Comparison of ENCODE assay signal across 3 cellular contexts in the genomic region with DNA sequence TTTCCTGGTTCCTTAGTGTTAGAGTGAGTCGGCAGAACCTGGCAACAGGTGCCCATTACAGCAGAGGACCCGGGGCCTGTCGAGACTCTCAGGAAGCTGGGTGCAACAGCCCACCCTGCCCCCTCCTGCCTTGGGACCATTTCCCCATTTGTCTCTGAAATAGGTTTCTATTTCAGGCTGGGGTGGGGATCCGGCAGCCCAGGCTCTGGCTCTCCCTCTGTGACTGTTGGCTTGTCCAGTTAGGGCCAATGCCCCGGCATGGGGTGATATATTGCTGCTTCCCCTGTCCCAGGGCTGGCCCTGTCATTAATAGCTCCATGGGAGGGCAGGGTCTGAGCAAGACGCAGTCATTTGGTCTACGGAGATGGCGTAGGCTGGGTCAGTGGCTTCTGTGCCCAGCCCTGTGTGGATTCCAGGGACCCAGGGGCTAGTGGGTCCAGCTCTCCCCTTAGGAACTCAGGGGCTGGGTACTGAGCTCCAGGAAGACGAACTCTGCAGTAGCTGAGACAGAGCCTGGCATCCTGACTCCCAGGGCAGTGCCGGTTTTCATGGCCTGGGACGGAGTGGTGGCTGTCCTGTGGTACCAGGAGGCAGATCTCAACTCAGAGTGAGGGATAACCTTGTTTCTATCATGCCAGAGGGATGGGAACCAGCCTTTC.
TF ChIP-seq lines count a peak whose summit lies in the region.

No MANE protein-coding gene starts in this region.

TF ChIP-seq in HEK293, 187 proteins besides CTCF, POLR2A, EP300 and RAD21:
- TF ChIP-seq SETDB1 (IDR thresholded peaks at IDR 0.05; ENCODE audit: insufficient read length, low read length): no peak
- TF ChIP-seq SCRT2 (tag by site-specific recombination; IDR thresholded peaks at IDR 0.05): peak; percentile 43; the same call in 1 of the 2 replicates
- TF ChIP-seq ZNF140 (tag by site-specific recombination; IDR thresholded peaks at IDR 0.05): no peak
- no peak for TF ChIP-seq ZNF670 (tag by site-specific recombination; IDR thresholded peaks at IDR 0.05; ENCODE audit: low read depth)
- TF ChIP-seq, protein P1, sequence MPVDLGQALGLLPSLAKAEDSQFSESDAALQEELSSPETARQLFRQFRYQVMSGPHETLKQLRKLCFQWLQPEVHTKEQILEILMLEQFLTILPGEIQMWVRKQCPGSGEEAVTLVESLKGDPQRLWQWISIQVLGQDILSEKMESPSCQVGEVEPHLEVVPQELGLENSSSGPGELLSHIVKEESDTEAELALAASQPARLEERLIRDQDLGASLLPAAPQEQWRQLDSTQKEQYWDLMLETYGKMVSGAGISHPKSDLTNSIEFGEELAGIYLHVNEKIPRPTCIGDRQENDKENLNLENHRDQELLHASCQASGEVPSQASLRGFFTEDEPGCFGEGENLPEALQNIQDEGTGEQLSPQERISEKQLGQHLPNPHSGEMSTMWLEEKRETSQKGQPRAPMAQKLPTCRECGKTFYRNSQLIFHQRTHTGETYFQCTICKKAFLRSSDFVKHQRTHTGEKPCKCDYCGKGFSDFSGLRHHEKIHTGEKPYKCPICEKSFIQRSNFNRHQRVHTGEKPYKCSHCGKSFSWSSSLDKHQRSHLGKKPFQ (tag by site-specific recombination; IDR thresholded peaks at IDR 0.05): no peak

TF ChIP-seq in WTC11, 78 proteins besides CTCF, POLR2A, EP300 and RAD21:
- TF ChIP-seq ZNF232 (CRISPR knock-in tag; IDR thresholded peaks at IDR 0.05) (no peak), E2F1 (CRISPR knock-in tag; IDR thresholded peaks at IDR 0.05) (no peak), NR1H2 (CRISPR knock-in tag; IDR thresholded peaks at IDR 0.05) (no peak), TEAD1 (CRISPR knock-in tag; IDR thresholded peaks at IDR 0.05) (no peak), MYBL2 (CRISPR knock-in tag; IDR thresholded peaks at IDR 0.05) (no peak), NFATC4 (CRISPR knock-in tag; IDR thresholded peaks at IDR 0.05) (no peak), ZNF263 (CRISPR knock-in tag; IDR thresholded peaks at IDR 0.05; ENCODE audit: low read depth) (no peak), PRRX2 (CRISPR knock-in tag; IDR thresholded peaks at IDR 0.05) (no peak), ZNF317 (CRISPR knock-in tag; IDR thresholded peaks at IDR 0.05; ENCODE audit: borderline replicate concordance, low read depth) (no peak), NFE2L1 (CRISPR knock-in tag; IDR thresholded peaks at IDR 0.05) (no peak), SMAD3 (CRISPR knock-in tag; IDR thresholded peaks at IDR 0.05; ENCODE audit: borderline replicate concordance) (no peak), NR3C1 (CRISPR knock-in tag; conservative IDR thresholded peaks at IDR 0.05; ENCODE audit: low read depth) (no peak), OVOL2 (CRISPR knock-in tag; IDR thresholded peaks at IDR 0.05; ENCODE audit: borderline replicate concordance) (no peak), CBFB (CRISPR knock-in tag; IDR thresholded peaks at IDR 0.05; ENCODE audit: low read depth) (no peak)
- TF ChIP-seq, protein P2, sequence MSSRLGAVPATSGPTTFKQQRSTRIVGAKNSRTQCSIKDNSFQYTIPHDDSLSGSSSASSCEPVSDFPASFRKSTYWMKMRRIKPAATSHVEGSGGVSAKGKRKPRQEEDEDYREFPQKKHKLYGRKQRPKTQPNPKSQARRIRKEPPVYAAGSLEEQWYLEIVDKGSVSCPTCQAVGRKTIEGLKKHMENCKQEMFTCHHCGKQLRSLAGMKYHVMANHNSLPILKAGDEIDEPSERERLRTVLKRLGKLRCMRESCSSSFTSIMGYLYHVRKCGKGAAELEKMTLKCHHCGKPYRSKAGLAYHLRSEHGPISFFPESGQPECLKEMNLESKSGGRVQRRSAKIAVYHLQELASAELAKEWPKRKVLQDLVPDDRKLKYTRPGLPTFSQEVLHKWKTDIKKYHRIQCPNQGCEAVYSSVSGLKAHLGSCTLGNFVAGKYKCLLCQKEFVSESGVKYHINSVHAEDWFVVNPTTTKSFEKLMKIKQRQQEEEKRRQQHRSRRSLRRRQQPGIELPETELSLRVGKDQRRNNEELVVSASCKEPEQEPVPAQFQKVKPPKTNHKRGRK (CRISPR knock-in tag; IDR thresholded peaks at IDR 0.05; ENCODE audit: borderline replicate concordance): no peak
- TF ChIP-seq, protein P3, sequence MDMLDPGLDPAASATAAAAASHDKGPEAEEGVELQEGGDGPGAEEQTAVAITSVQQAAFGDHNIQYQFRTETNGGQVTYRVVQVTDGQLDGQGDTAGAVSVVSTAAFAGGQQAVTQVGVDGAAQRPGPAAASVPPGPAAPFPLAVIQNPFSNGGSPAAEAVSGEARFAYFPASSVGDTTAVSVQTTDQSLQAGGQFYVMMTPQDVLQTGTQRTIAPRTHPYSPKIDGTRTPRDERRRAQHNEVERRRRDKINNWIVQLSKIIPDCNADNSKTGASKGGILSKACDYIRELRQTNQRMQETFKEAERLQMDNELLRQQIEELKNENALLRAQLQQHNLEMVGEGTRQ (CRISPR knock-in tag; IDR thresholded peaks at IDR 0.05): no peak
- TF ChIP-seq, protein P4, sequence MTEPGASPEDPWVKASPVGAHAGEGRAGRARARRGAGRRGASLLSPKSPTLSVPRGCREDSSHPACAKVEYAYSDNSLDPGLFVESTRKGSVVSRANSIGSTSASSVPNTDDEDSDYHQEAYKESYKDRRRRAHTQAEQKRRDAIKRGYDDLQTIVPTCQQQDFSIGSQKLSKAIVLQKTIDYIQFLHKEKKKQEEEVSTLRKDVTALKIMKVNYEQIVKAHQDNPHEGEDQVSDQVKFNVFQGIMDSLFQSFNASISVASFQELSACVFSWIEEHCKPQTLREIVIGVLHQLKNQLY (CRISPR knock-in tag; IDR thresholded peaks at IDR 0.05): no peak
- TF ChIP-seq, protein P5, sequence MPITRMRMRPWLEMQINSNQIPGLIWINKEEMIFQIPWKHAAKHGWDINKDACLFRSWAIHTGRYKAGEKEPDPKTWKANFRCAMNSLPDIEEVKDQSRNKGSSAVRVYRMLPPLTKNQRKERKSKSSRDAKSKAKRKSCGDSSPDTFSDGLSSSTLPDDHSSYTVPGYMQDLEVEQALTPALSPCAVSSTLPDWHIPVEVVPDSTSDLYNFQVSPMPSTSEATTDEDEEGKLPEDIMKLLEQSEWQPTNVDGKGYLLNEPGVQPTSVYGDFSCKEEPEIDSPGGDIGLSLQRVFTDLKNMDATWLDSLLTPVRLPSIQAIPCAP (CRISPR knock-in tag; IDR thresholded peaks at IDR 0.05): no peak
- TF ChIP-seq, protein P6, sequence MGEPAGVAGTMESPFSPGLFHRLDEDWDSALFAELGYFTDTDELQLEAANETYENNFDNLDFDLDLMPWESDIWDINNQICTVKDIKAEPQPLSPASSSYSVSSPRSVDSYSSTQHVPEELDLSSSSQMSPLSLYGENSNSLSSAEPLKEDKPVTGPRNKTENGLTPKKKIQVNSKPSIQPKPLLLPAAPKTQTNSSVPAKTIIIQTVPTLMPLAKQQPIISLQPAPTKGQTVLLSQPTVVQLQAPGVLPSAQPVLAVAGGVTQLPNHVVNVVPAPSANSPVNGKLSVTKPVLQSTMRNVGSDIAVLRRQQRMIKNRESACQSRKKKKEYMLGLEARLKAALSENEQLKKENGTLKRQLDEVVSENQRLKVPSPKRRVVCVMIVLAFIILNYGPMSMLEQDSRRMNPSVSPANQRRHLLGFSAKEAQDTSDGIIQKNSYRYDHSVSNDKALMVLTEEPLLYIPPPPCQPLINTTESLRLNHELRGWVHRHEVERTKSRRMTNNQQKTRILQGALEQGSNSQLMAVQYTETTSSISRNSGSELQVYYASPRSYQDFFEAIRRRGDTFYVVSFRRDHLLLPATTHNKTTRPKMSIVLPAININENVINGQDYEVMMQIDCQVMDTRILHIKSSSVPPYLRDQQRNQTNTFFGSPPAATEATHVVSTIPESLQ (CRISPR knock-in tag; IDR thresholded peaks at IDR 0.05): no peak

TF ChIP-seq in SK-N-SH, 30 proteins besides CTCF, POLR2A, EP300 and RAD21:
- TF ChIP-seq NRF1 (IDR thresholded peaks at IDR 0.05; ENCODE audit: low read depth, low read length) (no peak), MXI1 (IDR thresholded peaks at IDR 0.05; ENCODE audit: low read depth, low read length) (no peak), NFIC (IDR thresholded peaks at IDR 0.05; ENCODE audit: borderline replicate concordance) (no peak), SIN3A (IDR thresholded peaks at IDR 0.05; ENCODE audit: borderline replicate concordance, low read depth, low read length) (no peak), PBX3 (IDR thresholded peaks at IDR 0.05) (no peak), RCOR1 (IDR thresholded peaks at IDR 0.05; ENCODE audit: low read length) (no peak), MEF2A (IDR thresholded peaks at IDR 0.05; ENCODE audit: borderline replicate concordance, low read depth) (no peak), POLR2AphosphoS5 (IDR thresholded peaks at IDR 0.05; ENCODE audit: low read depth, low read length) (no peak), CHD2 (IDR thresholded peaks at IDR 0.05; ENCODE audit: low read length, partially characterized antibody) (no peak), SMC3 (IDR thresholded peaks at IDR 0.05; ENCODE audit: low read depth, low read length) (no peak)
- TF ChIP-seq, protein P7, sequence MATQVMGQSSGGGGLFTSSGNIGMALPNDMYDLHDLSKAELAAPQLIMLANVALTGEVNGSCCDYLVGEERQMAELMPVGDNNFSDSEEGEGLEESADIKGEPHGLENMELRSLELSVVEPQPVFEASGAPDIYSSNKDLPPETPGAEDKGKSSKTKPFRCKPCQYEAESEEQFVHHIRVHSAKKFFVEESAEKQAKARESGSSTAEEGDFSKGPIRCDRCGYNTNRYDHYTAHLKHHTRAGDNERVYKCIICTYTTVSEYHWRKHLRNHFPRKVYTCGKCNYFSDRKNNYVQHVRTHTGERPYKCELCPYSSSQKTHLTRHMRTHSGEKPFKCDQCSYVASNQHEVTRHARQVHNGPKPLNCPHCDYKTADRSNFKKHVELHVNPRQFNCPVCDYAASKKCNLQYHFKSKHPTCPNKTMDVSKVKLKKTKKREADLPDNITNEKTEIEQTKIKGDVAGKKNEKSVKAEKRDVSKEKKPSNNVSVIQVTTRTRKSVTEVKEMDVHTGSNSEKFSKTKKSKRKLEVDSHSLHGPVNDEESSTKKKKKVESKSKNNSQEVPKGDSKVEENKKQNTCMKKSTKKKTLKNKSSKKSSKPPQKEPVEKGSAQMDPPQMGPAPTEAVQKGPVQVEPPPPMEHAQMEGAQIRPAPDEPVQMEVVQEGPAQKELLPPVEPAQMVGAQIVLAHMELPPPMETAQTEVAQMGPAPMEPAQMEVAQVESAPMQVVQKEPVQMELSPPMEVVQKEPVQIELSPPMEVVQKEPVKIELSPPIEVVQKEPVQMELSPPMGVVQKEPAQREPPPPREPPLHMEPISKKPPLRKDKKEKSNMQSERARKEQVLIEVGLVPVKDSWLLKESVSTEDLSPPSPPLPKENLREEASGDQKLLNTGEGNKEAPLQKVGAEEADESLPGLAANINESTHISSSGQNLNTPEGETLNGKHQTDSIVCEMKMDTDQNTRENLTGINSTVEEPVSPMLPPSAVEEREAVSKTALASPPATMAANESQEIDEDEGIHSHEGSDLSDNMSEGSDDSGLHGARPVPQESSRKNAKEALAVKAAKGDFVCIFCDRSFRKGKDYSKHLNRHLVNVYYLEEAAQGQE (IDR thresholded peaks at IDR 0.05; ENCODE audit: low read depth, low read length): no peak
- TF ChIP-seq, protein P8, sequence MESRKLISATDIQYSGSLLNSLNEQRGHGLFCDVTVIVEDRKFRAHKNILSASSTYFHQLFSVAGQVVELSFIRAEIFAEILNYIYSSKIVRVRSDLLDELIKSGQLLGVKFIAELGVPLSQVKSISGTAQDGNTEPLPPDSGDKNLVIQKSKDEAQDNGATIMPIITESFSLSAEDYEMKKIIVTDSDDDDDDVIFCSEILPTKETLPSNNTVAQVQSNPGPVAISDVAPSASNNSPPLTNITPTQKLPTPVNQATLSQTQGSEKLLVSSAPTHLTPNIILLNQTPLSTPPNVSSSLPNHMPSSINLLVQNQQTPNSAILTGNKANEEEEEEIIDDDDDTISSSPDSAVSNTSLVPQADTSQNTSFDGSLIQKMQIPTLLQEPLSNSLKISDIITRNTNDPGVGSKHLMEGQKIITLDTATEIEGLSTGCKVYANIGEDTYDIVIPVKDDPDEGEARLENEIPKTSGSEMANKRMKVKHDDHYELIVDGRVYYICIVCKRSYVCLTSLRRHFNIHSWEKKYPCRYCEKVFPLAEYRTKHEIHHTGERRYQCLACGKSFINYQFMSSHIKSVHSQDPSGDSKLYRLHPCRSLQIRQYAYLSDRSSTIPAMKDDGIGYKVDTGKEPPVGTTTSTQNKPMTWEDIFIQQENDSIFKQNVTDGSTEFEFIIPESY (IDR thresholded peaks at IDR 0.05; ENCODE audit: borderline replicate concordance, low read depth): no peak
